14 cellular contexts compared by ENCODE assay signal in genomic region chr2:128372621-128373341, GRCh38. TPM values are rescaled to one million over a fixed set of nuclear protein-coding genes. Genes with fewer than 3 reads are reported as not detected.
DNase-seq lines count a peak whose midpoint lies in the region; ATAC-seq and TF ChIP-seq lines count a peak whose summit lies in the region.
"Had no signal": no experiment of that assay in that cellular context is flagged by ENCODE, and none has a peak within 500 bp of the region (broad histone marks: within the 10 kb centered on the region; RNA-seq: fewer than 3 reads in every experiment).

No MANE protein-coding gene starts in this region.

- H3K27me3 ChIP-seq in tibial artery, result no peaks in the 10 kb centered on the region
- H3K27me3 ChIP-seq: esophagus muscularis mucosa had no signal

- peak; percentile 24 for DNase-seq in activated T-cell treated with anti-CD3 and anti-CD28 coated beads, Interleukin-2, amount 50 U/mL, for 1 hour
- DNase-seq in activated T-cell treated with anti-CD3 and anti-CD28 coated beads, Interleukin-2, amount 50 U/mL, for 24 hours, result no peak
- peak; percentile 16 to 30 for DNase-seq in activated T-cell treated with anti-CD3 and anti-CD28 coated beads, Interleukin-2, amount 50 U/mL, for 72 hours
- DNase-seq in mesenteric fat pad (ENCODE audit: low spot score) (peak; percentile 76), tibial artery (peak; percentile 11 to 60), DMS 273 treated with DMSO at 0.1 percent for 48 hours (lab: John Stamatoyannopoulos, UW) (no peak)
- DNase-seq: activated B cell treated with CpG ODN at 0.5 μM for 24 hours, NCI-H187 treated with DMSO at 0.1 percent for 48 hours, NCI-H524, substantia nigra had no signal

- ATAC-seq in activated T-cell treated with anti-CD3 and anti-CD28 coated beads, Interleukin-2, amount 50 U/mL, for 72 hours (replicated peaks in 1 of 2), result peak; percentile 42 to 62
- ATAC-seq in HG02678 (IDR thresholded peaks at IDR 0.05; ENCODE audit: unreplicated experiment), result no peak
- no peak for ATAC-seq in activated T-helper 17 cell treated with anti-CD3 and anti-CD28 coated beads, Interleukin-2, amount 50 U/mL, for 72 hours (replicated peaks)

- no peak for TF ChIP-seq CTCF in tibial artery (IDR thresholded peaks at IDR 0.05)

- peaks cover 3% of the 10 kb centered on the region for H3K27me3 Mint-ChIP-seq in activated T-cell treated with anti-CD3 and anti-CD28 coated beads, Interleukin-2, amount 50 U/mL, for 24 hours
- no peaks in the 10 kb centered on the region for H3K27me3 Mint-ChIP-seq in activated T-cell treated with anti-CD3 and anti-CD28 coated beads, Interleukin-2, amount 50 U/mL, for 72 hours (ENCODE audit: low read depth)
- no peaks in the 10 kb centered on the region for H3K27me3 Mint-ChIP-seq in activated T-helper 17 cell treated with anti-CD3 and anti-CD28 coated beads, Interleukin-2, amount 50 U/mL, for 72 hours
- H3K27me3 Mint-ChIP-seq: activated B cell treated with CpG ODN at 0.5 μM for 24 hours had no signal

- H3K4me3 Mint-ChIP-seq in activated T-cell treated with anti-CD3 and anti-CD28 coated beads, Interleukin-2, amount 50 U/mL, for 24 hours, result no peak overlapping the region
- H3K4me3 Mint-ChIP-seq in activated T-cell treated with anti-CD3 and anti-CD28 coated beads, Interleukin-2, amount 50 U/mL, for 72 hours, result no peak overlapping the region
- no peak overlapping the region for H3K4me3 Mint-ChIP-seq in activated T-helper 17 cell treated with anti-CD3 and anti-CD28 coated beads, Interleukin-2, amount 50 U/mL, for 72 hours
- H3K4me3 Mint-ChIP-seq: activated B cell treated with CpG ODN at 0.5 μM for 24 hours had no signal

- H3K9me3 Mint-ChIP-seq in activated T-cell treated with anti-CD3 and anti-CD28 coated beads, Interleukin-2, amount 50 U/mL, for 24 hours, result no peaks in the 10 kb centered on the region
- H3K9me3 Mint-ChIP-seq in activated T-cell treated with anti-CD3 and anti-CD28 coated beads, Interleukin-2, amount 50 U/mL, for 72 hours, result no peaks in the 10 kb centered on the region
- no peaks in the 10 kb centered on the region for H3K9me3 Mint-ChIP-seq in activated T-helper 17 cell treated with anti-CD3 and anti-CD28 coated beads, Interleukin-2, amount 50 U/mL, for 72 hours
- H3K9me3 Mint-ChIP-seq: activated B cell treated with CpG ODN at 0.5 μM for 24 hours had no signal

- no peaks in the 10 kb centered on the region for H3K36me3 ChIP-seq in tibial artery
- H3K36me3 ChIP-seq: esophagus muscularis mucosa had no signal

- peaks cover 8% of the 10 kb centered on the region for H3K4me1 Mint-ChIP-seq in activated T-cell treated with anti-CD3 and anti-CD28 coated beads, Interleukin-2, amount 50 U/mL, for 24 hours (ENCODE audit: low read depth)
- peaks cover 6% of the 10 kb centered on the region for H3K4me1 Mint-ChIP-seq in activated T-cell treated with anti-CD3 and anti-CD28 coated beads, Interleukin-2, amount 50 U/mL, for 72 hours (ENCODE audit: low read depth)
- no peaks in the 10 kb centered on the region for H3K4me1 Mint-ChIP-seq in activated T-helper 17 cell treated with anti-CD3 and anti-CD28 coated beads, Interleukin-2, amount 50 U/mL, for 72 hours
- H3K4me1 Mint-ChIP-seq: activated B cell treated with CpG ODN at 0.5 μM for 24 hours had no signal

- H3K36me3 Mint-ChIP-seq in activated T-cell treated with anti-CD3 and anti-CD28 coated beads, Interleukin-2, amount 50 U/mL, for 24 hours (ENCODE audit: low read depth), result no peaks in the 10 kb centered on the region
- no peaks in the 10 kb centered on the region for H3K36me3 Mint-ChIP-seq in activated T-cell treated with anti-CD3 and anti-CD28 coated beads, Interleukin-2, amount 50 U/mL, for 72 hours (ENCODE audit: insufficient read depth in 2 of 2)
- no peaks in the 10 kb centered on the region for H3K36me3 Mint-ChIP-seq in activated T-helper 17 cell treated with anti-CD3 and anti-CD28 coated beads, Interleukin-2, amount 50 U/mL, for 72 hours (ENCODE audit: low read depth)

- H3K9me3 ChIP-seq in tibial artery, result no peaks in the 10 kb centered on the region
- H3K9me3 ChIP-seq: esophagus muscularis mucosa had no signal

- intact Hi-C loops in tibial artery (cut with DNase I; ENCODE audit: low total_unique reads), result no loop called here

- H3K27ac Mint-ChIP-seq in activated T-cell treated with anti-CD3 and anti-CD28 coated beads, Interleukin-2, amount 50 U/mL, for 24 hours, result no peak overlapping the region
- no peak overlapping the region for H3K27ac Mint-ChIP-seq in activated T-cell treated with anti-CD3 and anti-CD28 coated beads, Interleukin-2, amount 50 U/mL, for 72 hours
- H3K27ac Mint-ChIP-seq in activated T-helper 17 cell treated with anti-CD3 and anti-CD28 coated beads, Interleukin-2, amount 50 U/mL, for 72 hours, result no peak overlapping the region
- H3K27ac Mint-ChIP-seq: activated B cell treated with CpG ODN at 0.5 μM for 24 hours had no signal

- H3K4me1 ChIP-seq in tibial artery, result peaks cover 0 to 52% (median 31%) of the 10 kb centered on the region in 4 donors
- H3K4me1 ChIP-seq: parathyroid adenoma had no signal

- no peak overlapping the region for H3K4me3 ChIP-seq in tibial artery
- H3K4me3 ChIP-seq: esophagus muscularis mucosa had no signal

- no peak overlapping the region for H3K27ac ChIP-seq in tibial artery
- H3K27ac ChIP-seq: parathyroid adenoma had no signal

RNA-seq across cellular contexts. Expression of gene HS6ST1, which starts 54.1 kb away (rescaled TPM):
- total RNA-seq in activated T-cell treated with anti-CD3 and anti-CD28 coated beads, Interleukin-2, amount 50 U/mL, for 72 hours, result 10 to 100 TPM; 10.6 to 11.3 TPM
- 38.4 TPM for total RNA-seq in mesenteric fat pad
- total RNA-seq in activated T-helper 17 cell treated with anti-CD3 and anti-CD28 coated beads, Interleukin-2, amount 50 U/mL, for 72 hours, result 1 to 10 TPM; 3.8 to 7.8 TPM

Comparison
In these comparisons a context has a peak if more than half of its experiments do, and no peak if none do; other contexts are left out.
1. DNase-seq: peak in activated T-cell treated with anti-CD3 and anti-CD28 coated beads, Interleukin-2, amount 50 U/mL, for 1 hour (single experiment), activated T-cell treated with anti-CD3 and anti-CD28 coated beads, Interleukin-2, amount 50 U/mL, for 72 hours (2 of 2), mesenteric fat pad (single experiment) and tibial artery (2 of 2); none in activated T-cell treated with anti-CD3 and anti-CD28 coated beads, Interleukin-2, amount 50 U/mL, for 24 hours (single experiment) and DMS 273 treated with DMSO at 0.1 percent for 48 hours (single experiment).
2. ATAC-seq: peak in activated T-cell treated with anti-CD3 and anti-CD28 coated beads, Interleukin-2, amount 50 U/mL, for 72 hours (2 of 2); none in HG02678 (single experiment) and activated T-helper 17 cell treated with anti-CD3 and anti-CD28 coated beads, Interleukin-2, amount 50 U/mL, for 72 hours (single experiment).